13 cellular contexts compared by ENCODE assay signal in the genomic region with DNA sequence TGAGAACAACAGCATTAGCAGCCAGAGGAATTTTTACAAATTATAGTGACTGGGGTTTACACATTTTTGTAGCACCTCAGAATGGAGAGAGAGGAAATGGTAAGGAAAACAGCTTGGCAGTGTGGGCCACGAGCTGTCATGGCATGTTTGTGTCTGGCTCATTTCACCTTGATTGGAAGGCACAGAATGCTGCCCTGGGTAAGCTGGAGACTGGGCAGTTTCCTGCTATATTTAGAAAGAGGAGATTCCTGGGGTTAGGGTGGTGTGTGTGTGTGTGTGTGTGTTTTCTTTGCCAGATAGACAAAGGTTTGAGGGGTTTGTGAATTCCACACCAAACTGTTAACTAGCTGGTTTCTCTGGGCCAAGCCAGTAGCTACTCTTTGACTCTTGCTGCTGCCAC. TPM values are rescaled to one million over a fixed set of nuclear protein-coding genes. Genes with fewer than 3 reads are reported as not detected.
DNase-seq lines count a peak whose midpoint lies in the region; ATAC-seq, FAIRE-seq and TF ChIP-seq lines count a peak whose summit lies in the region.
"Had no signal": no experiment of that assay in that cellular context is flagged by ENCODE, and none has a peak within 500 bp of the region (broad histone marks: within the 10 kb centered on the region; RNA-seq: fewer than 3 reads in every experiment).

No MANE protein-coding gene starts in this region.

- H3K27me3 ChIP-seq in keratinocyte (ENCODE audit: control insufficient read depth, extremely low read depth, insufficient read depth, low read length), result no peaks in the 10 kb centered on the region
- H3K27me3 ChIP-seq in stomach, result no peaks in the 10 kb centered on the region
- H3K27me3 ChIP-seq: upper lobe of right lung had no signal

- WGBS in stomach, 5 donors, result 8 to 28% (median 17%) methylated on average over 1 of the region's 1 CpG

- no peak overlapping the region for H2AFZ ChIP-seq in keratinocyte (ENCODE audit: control insufficient read depth, low read length)

- H3K4me1 ChIP-seq in keratinocyte (ENCODE audit: control insufficient read depth, extremely low read depth, insufficient read depth, low read length) (peaks cover 19% of the 10 kb centered on the region), stomach (peaks cover 19 to 83% (median 37%) of the 10 kb centered on the region in 4 donors)

- dilution Hi-C loops in keratinocyte (cut with MboI; ENCODE audit: extremely low pct_ligation_motif_present, low sequenced_read_pairs), result no loop called here

- peak; percentile 86 for FAIRE-seq in keratinocyte (lab: Jason Lieb, UNC)
- FAIRE-seq: RCC 7860 had no signal

- no peak overlapping the region for H3K27ac ChIP-seq in keratinocyte (ENCODE audit: control insufficient read depth, insufficient read depth, low read length)
- H3K27ac ChIP-seq in stomach, result peak overlapping the region in 3 of 5 donors; percentile 34 to 46 (median 42)
- H3K27ac ChIP-seq: upper lobe of right lung had no signal

- no peak for ATAC-seq in activated CD4-positive, alpha-beta T cell treated with anti-CD3 and anti-CD28 coated beads for 36 hours
- ATAC-seq in HG03175 (IDR thresholded peaks at IDR 0.05; ENCODE audit: unreplicated experiment), result no peak
- ATAC-seq: upper lobe of right lung had no signal

- H3K9me3 ChIP-seq in keratinocyte (ENCODE audit: control insufficient read depth, low read depth, low read length) (no peaks in the 10 kb centered on the region), stomach (no peaks in the 10 kb centered on the region)
- H3K9me3 ChIP-seq: upper lobe of right lung had no signal

- DNase-seq in activated CD4-positive, alpha-beta T cell treated with anti-CD3 and anti-CD28 coated beads for 36 hours, result no peak
- no peak for DNase-seq in activated CD4-positive, alpha-beta T cell treated with anti-CD3 and anti-CD28 coated beads, Interleukin-2, amount 10 ng/mL, durations not matched to agents 24 days and 14 days
- peak; percentile 95 for DNase-seq in cerebellar cortex (ENCODE audit: low spot score)
- no peak for DNase-seq in keratinocyte (ENCODE audit: low read depth, low spot score)
- no peak for DNase-seq in stomach
- DNase-seq in NCI-H187 (lab: John Stamatoyannopoulos, UW), result no peak
- no peak for DNase-seq in activated CD8-positive, alpha-beta memory T cell treated with anti-CD3 and anti-CD28 coated beads for 24 hours
- DNase-seq: glutamatergic neuron, occipital lobe, upper lobe of right lung had no signal

- H3K36me3 ChIP-seq in keratinocyte (ENCODE audit: control insufficient read depth in 2 of 2, extremely low read depth in 1 of 2, insufficient read depth in 2 of 2, low read length in 2 of 2), result no peaks in the 10 kb centered on the region
- H3K36me3 ChIP-seq in stomach, result no peaks in the 10 kb centered on the region
- H3K36me3 ChIP-seq: upper lobe of right lung had no signal

- POLR2A ChIA-PET in activated CD4-positive, alpha-beta T cell treated with anti-CD3 and anti-CD28 coated beads for 36 hours (lab: Charles Lee), result interaction anchor here (0.5 to 1.2 kb wide), 2 partner anchors 45 to 71 kb away, joined by 3 to 5 read pairs; no protein-coding TSS in a partner anchor

- H3K4me3 ChIP-seq in keratinocyte (ENCODE audit: control insufficient read depth in 2 of 3, extremely low read depth in 1 of 3, insufficient read depth in 2 of 3, low read depth in 1 of 3, low read length in 3 of 3) (no peak overlapping the region), stomach (no peak overlapping the region)
- H3K4me3 ChIP-seq: upper lobe of right lung had no signal

- no peak overlapping the region for H3K4me3 Mint-ChIP-seq in activated CD4-positive, alpha-beta T cell treated with anti-CD3 and anti-CD28 coated beads for 36 hours
- no peak overlapping the region for H3K4me3 Mint-ChIP-seq in activated CD4-positive, alpha-beta T cell treated with anti-CD3 and anti-CD28 coated beads, Interleukin-2, amount 10 ng/mL, durations not matched to agents 24 days and 14 days
- H3K4me3 Mint-ChIP-seq: brain had no signal

- no peak for TF ChIP-seq EP300 in stomach (IDR thresholded peaks at IDR 0.05)

- peak overlapping the region; percentile 34 for H3K27ac Mint-ChIP-seq in activated CD4-positive, alpha-beta T cell treated with anti-CD3 and anti-CD28 coated beads for 36 hours
- H3K27ac Mint-ChIP-seq in activated CD4-positive, alpha-beta T cell treated with anti-CD3 and anti-CD28 coated beads, Interleukin-2, amount 10 ng/mL, durations not matched to agents 24 days and 14 days, result no peak overlapping the region

- H3K79me2 ChIP-seq in keratinocyte (ENCODE audit: control insufficient read depth, insufficient read depth, low read length), result no peaks in the 10 kb centered on the region

- no peak for TF ChIP-seq POLR2A in stomach (IDR thresholded peaks at IDR 0.05)

- no peaks in the 10 kb centered on the region for H3K27me3 Mint-ChIP-seq in activated CD4-positive, alpha-beta T cell treated with anti-CD3 and anti-CD28 coated beads for 36 hours
- H3K27me3 Mint-ChIP-seq in activated CD4-positive, alpha-beta T cell treated with anti-CD3 and anti-CD28 coated beads, Interleukin-2, amount 10 ng/mL, durations not matched to agents 24 days and 14 days, result no peaks in the 10 kb centered on the region

- no peaks in the 10 kb centered on the region for H3K36me3 Mint-ChIP-seq in activated CD4-positive, alpha-beta T cell treated with anti-CD3 and anti-CD28 coated beads for 36 hours (ENCODE audit: low read depth)
- no peaks in the 10 kb centered on the region for H3K36me3 Mint-ChIP-seq in activated CD4-positive, alpha-beta T cell treated with anti-CD3 and anti-CD28 coated beads, Interleukin-2, amount 10 ng/mL, durations not matched to agents 24 days and 14 days (ENCODE audit: low read depth)
- H3K36me3 Mint-ChIP-seq: brain had no signal

- no peak for TF ChIP-seq CTCF in keratinocyte (optimal IDR thresholded peaks at IDR 0.05 in 1 of 3, IDR thresholded peaks at IDR 0.05 in 1 of 3, conservative IDR thresholded peaks at IDR 0.05 in 1 of 3; ENCODE audit: extremely low read depth in 1 of 3, insufficient read depth in 2 of 3, low read length in 3 of 3)
- TF ChIP-seq CTCF in stomach (IDR thresholded peaks at IDR 0.05), result no peak

- H3K9me3 Mint-ChIP-seq in activated CD4-positive, alpha-beta T cell treated with anti-CD3 and anti-CD28 coated beads for 36 hours (ENCODE audit: low read depth), result no peaks in the 10 kb centered on the region
- no peaks in the 10 kb centered on the region for H3K9me3 Mint-ChIP-seq in activated CD4-positive, alpha-beta T cell treated with anti-CD3 and anti-CD28 coated beads, Interleukin-2, amount 10 ng/mL, durations not matched to agents 24 days and 14 days
- H3K9me3 Mint-ChIP-seq: brain had no signal

- H3K4me2 ChIP-seq in keratinocyte (ENCODE audit: control insufficient read depth, extremely low read depth, insufficient read depth, low read depth, low read length), result peak overlapping the region; percentile 58

- intact Hi-C loops in activated CD4-positive, alpha-beta T cell treated with anti-CD3 and anti-CD28 coated beads for 36 hours (cut with DNase I, micrococcal nuclease), result no loop called here
- intact Hi-C loops in activated CD4-positive, alpha-beta T cell treated with anti-CD3 and anti-CD28 coated beads, Interleukin-2, amount 10 ng/mL, durations not matched to agents 24 days and 14 days (cut with micrococcal nuclease), result loop anchor here (10.0 kb wide), 1 partner anchor 1386 kb away; no protein-coding TSS in a partner anchor
- intact Hi-C loops in stomach (cut with DNase I; ENCODE audit: low total_unique reads), result no loop called here

- CTCF ChIA-PET in activated CD4-positive, alpha-beta T cell treated with anti-CD3 and anti-CD28 coated beads for 36 hours (lab: Charles Lee), result interaction anchor here (0.7 to 1.9 kb wide), 9 partner anchors 9 to 124 kb away, joined by 3 to 15 read pairs (median 4); partner anchors contain the start of gene ARHGAP26

- peaks cover 63% of the 10 kb centered on the region for H3K4me1 Mint-ChIP-seq in activated CD4-positive, alpha-beta T cell treated with anti-CD3 and anti-CD28 coated beads for 36 hours
- peaks cover 49% of the 10 kb centered on the region for H3K4me1 Mint-ChIP-seq in activated CD4-positive, alpha-beta T cell treated with anti-CD3 and anti-CD28 coated beads, Interleukin-2, amount 10 ng/mL, durations not matched to agents 24 days and 14 days

- no peak overlapping the region for H3K9ac ChIP-seq in keratinocyte (ENCODE audit: control insufficient read depth, extremely low read depth, insufficient read depth, low read length)

- no peaks in the 10 kb centered on the region for H4K20me1 ChIP-seq in keratinocyte (ENCODE audit: control insufficient read depth, extremely low read depth, insufficient read depth, low read length)

- H3K9me1 ChIP-seq in keratinocyte (ENCODE audit: control insufficient read depth, extremely low read depth, insufficient read depth, low read length), result no peaks in the 10 kb centered on the region

RNA-seq across cellular contexts. Expression of gene ARHGAP26, which starts 9.0 kb away (rescaled TPM):
- total RNA-seq in activated CD4-positive, alpha-beta T cell treated with anti-CD3 and anti-CD28 coated beads for 36 hours, result 10 to 100 TPM; 12.8 to 15.4 TPM
- 12.7 and 15.3 TPM in 2 replicates for total RNA-seq in activated CD4-positive, alpha-beta T cell treated with anti-CD3 and anti-CD28 coated beads, Interleukin-2, amount 10 ng/mL, durations not matched to agents 24 days and 14 days
- polyA plus RNA-seq in keratinocyte (3.4 to 4.4 TPM (median 3.9 TPM) in 3 replicates), stomach (1 to 10 TPM; 4.0 to 4.5 (median 4.4) TPM)
- 12.7 TPM for polyA plus RNA-seq in keratinocyte (2011; ENCODE audit: low read depth)
- polyA plus RNA-seq in keratinocyte (2011; cell fraction: cytosol; rRNA removed), result 3.0 and 3.8 TPM in 2 replicates
- 8.0 and 15.2 TPM in 2 replicates for polyA plus RNA-seq in keratinocyte (2011; cell fraction: nucleus; rRNA removed)
- 6.1 and 7.0 TPM in 2 replicates for polyA plus RNA-seq in keratinocyte (2012; ENCODE audit: low replicate concordance)
- 7.3 to 17.9 TPM (median 14.5 TPM) in 3 replicates for polyA minus RNA-seq in keratinocyte
- polyA minus RNA-seq in keratinocyte (2011; cell fraction: cytosol; rRNA and poly(A)+ RNA removed), result 2.1 TPM
- 14.1 and 35.8 TPM in 2 replicates for polyA minus RNA-seq in keratinocyte (2011; cell fraction: nucleus; rRNA and poly(A)+ RNA removed)
- total RNA-seq in stomach, result 100 to 1,000 TPM in 1 of 5 donors, 10 to 100 TPM in 4; 26.8 to 115 (median 70.7) TPM
